8 cellular contexts compared by ENCODE assay signal in the genomic region with DNA sequence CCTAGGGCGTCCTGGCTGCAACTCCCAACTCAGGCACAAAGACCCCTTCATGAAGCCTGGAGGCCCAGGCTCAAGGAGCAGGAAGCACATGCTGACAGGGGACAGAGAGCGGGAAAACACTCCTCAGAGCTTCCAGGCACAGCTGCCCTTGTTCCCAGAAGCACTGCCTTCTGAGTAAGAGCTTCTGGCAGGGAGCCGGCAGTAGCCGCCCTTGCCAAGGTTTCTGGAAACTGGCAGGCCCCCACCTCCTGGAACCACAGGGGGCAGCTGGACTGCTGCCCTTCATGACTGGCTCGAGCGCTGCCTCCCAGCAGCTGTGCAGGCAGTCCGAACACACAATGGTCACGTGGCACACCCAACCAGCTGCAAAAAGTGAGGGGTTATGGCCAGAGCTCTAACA.
DNase-seq lines count a peak whose midpoint lies in the region; ATAC-seq and TF ChIP-seq lines count a peak whose summit lies in the region.

No MANE protein-coding gene starts in this region.

- H3K4me1 Mint-ChIP-seq in nephron progenitor cell: peaks cover 25% of the 10 kb centered on the region

- DNase-seq in AG09319 (ENCODE audit: extremely low read depth, low read depth): peak; percentile 94
- DNase-seq in NCI-H774 (lab: John Stamatoyannopoulos, UW): peak; percentile 18
- peak; percentile 97 for DNase-seq in fibroblast of gingiva (ENCODE audit: low read depth)
- no peak for DNase-seq in nephron progenitor cell
- DNase-seq in SKM-1 (lab: John Stamatoyannopoulos, UW; ENCODE audit: unreplicated experiment): no peak
- DNase-seq in NCI-H1436 (lab: John Stamatoyannopoulos, UW): no peak
- DNase-seq in activated naive CD4-positive, alpha-beta T cell treated with anti-CD3 and anti-CD28 coated beads, Interleukin-2, amount 50 U/mL, for 16 hours: no peak

- peaks cover 4% of the 10 kb centered on the region for H3K27me3 Mint-ChIP-seq in nephron progenitor cell (ENCODE audit: low read depth, poor library complexity)

- H3K27ac Mint-ChIP-seq in nephron progenitor cell: peak overlapping the region; percentile 94

- no peak for ATAC-seq in HG03280 (IDR thresholded peaks at IDR 0.05; ENCODE audit: unreplicated experiment)

- no peak overlapping the region for H3K4me3 Mint-ChIP-seq in nephron progenitor cell

- no peaks in the 10 kb centered on the region for H3K9me3 Mint-ChIP-seq in nephron progenitor cell

- TF ChIP-seq CTCF in AG09319 (IDR thresholded peaks at IDR 0.05; ENCODE audit: low read depth, low read length): no peak
- no peak for TF ChIP-seq CTCF in nephron progenitor cell (IDR thresholded peaks at IDR 0.05)

- H3K36me3 Mint-ChIP-seq in nephron progenitor cell (ENCODE audit: low read depth): peaks cover 71% of the 10 kb centered on the region

Comparison
In these comparisons a context has a peak if more than half of its experiments do, and no peak if none do; other contexts are left out.
1. DNase-seq: peak in AG09319 (single experiment), NCI-H774 (single experiment) and fibroblast of gingiva (single experiment); none in nephron progenitor cell (single experiment), SKM-1 (single experiment), NCI-H1436 (single experiment) and activated naive CD4-positive, alpha-beta T cell treated with anti-CD3 and anti-CD28 coated beads, Interleukin-2, amount 50 U/mL, for 16 hours (single experiment).